Comparison of ENCODE assay signal across 16 cellular contexts in the genomic region with DNA sequence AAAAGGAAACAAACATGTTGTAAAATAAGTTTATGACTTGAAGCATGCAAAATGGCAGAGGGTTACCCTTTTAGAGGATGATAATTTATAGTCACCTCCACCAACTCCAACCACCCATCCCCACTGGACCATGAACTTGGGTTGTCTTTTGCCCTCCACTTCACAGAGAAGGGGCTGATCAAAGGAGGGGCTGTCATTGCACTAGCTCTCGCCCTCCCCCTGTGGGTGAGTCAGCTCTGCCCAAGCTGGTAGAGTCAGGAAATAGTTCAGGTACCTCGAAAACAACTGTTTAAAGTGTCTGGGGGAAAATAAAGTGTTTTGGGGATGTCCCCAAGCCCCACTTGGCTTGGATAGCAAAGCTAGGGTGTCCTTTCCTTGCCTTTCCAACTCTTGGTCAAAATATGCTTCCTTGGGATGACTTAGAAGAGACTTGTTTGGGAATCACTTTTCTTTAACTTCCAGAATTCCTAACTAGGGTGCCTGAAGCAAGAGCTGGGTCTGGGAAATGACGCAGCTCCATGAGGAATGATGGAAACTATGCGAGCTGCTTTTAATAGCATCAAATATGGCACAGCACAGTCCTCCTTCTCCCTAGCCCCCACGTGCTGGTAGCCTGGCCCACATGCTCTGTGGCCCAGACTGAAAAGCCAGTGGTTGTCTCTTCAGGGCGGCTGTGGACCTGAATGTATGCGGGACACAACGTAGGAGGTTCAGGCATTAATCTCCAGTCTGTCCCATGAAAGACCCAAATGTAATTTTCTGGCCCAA. TPM values are rescaled to one million over a fixed set of nuclear protein-coding genes. Genes with fewer than 3 reads are reported as not detected.
DNase-seq lines count a peak whose midpoint lies in the region; ATAC-seq and TF ChIP-seq lines count a peak whose summit lies in the region.
"Had no signal": no experiment of that assay in that cellular context is flagged by ENCODE, and none has a peak within 500 bp of the region (broad histone marks: within the 10 kb centered on the region; RNA-seq: fewer than 3 reads in every experiment).

No MANE protein-coding gene starts in this region.

- no peaks in the 10 kb centered on the region for H3K36me3 ChIP-seq in PC-3 (ENCODE audit: low read depth, low read length)
- H3K36me3 ChIP-seq in rectal smooth muscle tissue (ENCODE audit: control insufficient read depth, insufficient read depth, low read length): no peaks in the 10 kb centered on the region
- no peaks in the 10 kb centered on the region for H3K36me3 ChIP-seq in PC-9 (ENCODE audit: low read depth)
- H3K36me3 ChIP-seq in CD8-positive, alpha-beta T cell (ENCODE audit: insufficient read depth, low read length): no peaks in the 10 kb centered on the region

- H3K4me1 Mint-ChIP-seq in CD8-positive, alpha-beta T cell (ENCODE audit: low read depth): no peaks in the 10 kb centered on the region

- 0 out of 2 replicates have a peak overlapping the region, but pooled peaks have one; percentile 28 for H2AFZ ChIP-seq in PC-3 (ENCODE audit: low read length)
- no peak overlapping the region for H2AFZ ChIP-seq in PC-9

- no peaks in the 10 kb centered on the region for H3K4me1 ChIP-seq in PC-3 (ENCODE audit: insufficient read depth, low read length)
- H3K4me1 ChIP-seq in rectal smooth muscle tissue (ENCODE audit: control insufficient read depth, insufficient read depth, low read length): no peaks in the 10 kb centered on the region
- H3K4me1 ChIP-seq in PC-9 (replicated peaks; ENCODE audit: insufficient read depth): peaks cover 17% of the 10 kb centered on the region
- H3K4me1 ChIP-seq in CD8-positive, alpha-beta T cell (ENCODE audit: insufficient read depth, low read length): no peaks in the 10 kb centered on the region

- H3K9me3 Mint-ChIP-seq in CD8-positive, alpha-beta T cell: no peaks in the 10 kb centered on the region
- H3K9me3 Mint-ChIP-seq: activated naive CD8-positive, alpha-beta T cell treated with anti-CD3 and anti-CD28 coated beads, Interleukin-2, amount 10 ng/mL, durations not matched to agents 7 days and 5 days; natural killer cell treated with Interleukin-12 subunit alpha and Interleukin-12 subunit beta and Interleukin-15 and Interleukin-18, amount 100 ng/mL, for 72 hours; stimulated activated naive CD8-positive, alpha-beta T cell treated with anti-CD3 and anti-CD28 coated beads, Interleukin-15, amount 100 ng/mL, for 72 hours had no signal

- no peak overlapping the region for H3K27ac ChIP-seq in PC-3 (ENCODE audit: low read length)
- peak overlapping the region; percentile 42 for H3K27ac ChIP-seq in rectal smooth muscle tissue (ENCODE audit: low read depth, low read length)
- no peak overlapping the region for H3K27ac ChIP-seq in PC-9
- no peak overlapping the region for H3K27ac ChIP-seq in CD8-positive, alpha-beta T cell (ENCODE audit: low read depth, low read length)

- H3K4me3 ChIP-seq in PC-3 (ENCODE audit: low read length) (no peak overlapping the region), fibroblast of mammary gland (ENCODE audit: control insufficient read depth, low read depth, low read length) (no peak overlapping the region), rectal smooth muscle tissue (ENCODE audit: low read length) (no peak overlapping the region), PC-9 (no peak overlapping the region)
- H3K4me3 ChIP-seq in CD8-positive, alpha-beta T cell (ENCODE audit: low read depth, low read length): no peak overlapping the region

- ATAC-seq in PC-3: no peak
- ATAC-seq in HG02938 (IDR thresholded peaks at IDR 0.05; ENCODE audit: unreplicated experiment): no peak
- no peak for ATAC-seq in CD8-positive, alpha-beta T cell
- ATAC-seq: natural killer cell treated with Interleukin-12 subunit alpha and Interleukin-12 subunit beta and Interleukin-15 and Interleukin-18, amount 100 ng/mL, for 72 hours; stimulated activated naive CD8-positive, alpha-beta T cell treated with anti-CD3 and anti-CD28 coated beads, Interleukin-15, amount 100 ng/mL, for 72 hours had no signal

- TF ChIP-seq CTCF in PC-3 (conservative IDR thresholded peaks at IDR 0.05; ENCODE audit: low read depth, low read length): no peak
- TF ChIP-seq CTCF in fibroblast of mammary gland (conservative IDR thresholded peaks at IDR 0.05; ENCODE audit: control insufficient read depth, insufficient read depth, low read depth, low read length): no peak
- TF ChIP-seq CTCF in PC-9 (conservative IDR thresholded peaks at IDR 0.05): no peak
- TF ChIP-seq CTCF in CD8-positive, alpha-beta T cell (IDR thresholded peaks at IDR 0.05): no peak

- H3K79me2 ChIP-seq in PC-3 (ENCODE audit: low read length) (no peaks in the 10 kb centered on the region), PC-9 (ENCODE audit: low read depth) (no peaks in the 10 kb centered on the region)

- H3K27me3 Mint-ChIP-seq in CD8-positive, alpha-beta T cell (ENCODE audit: low read depth): peaks cover 6% of the 10 kb centered on the region

- no peaks in the 10 kb centered on the region for H3K36me3 Mint-ChIP-seq in CD8-positive, alpha-beta T cell
- H3K36me3 Mint-ChIP-seq: activated naive CD8-positive, alpha-beta T cell treated with anti-CD3 and anti-CD28 coated beads, Interleukin-2, amount 10 ng/mL, durations not matched to agents 7 days and 5 days; natural killer cell treated with Interleukin-12 subunit alpha and Interleukin-12 subunit beta and Interleukin-15 and Interleukin-18, amount 100 ng/mL, for 72 hours had no signal

- H3K9me3 ChIP-seq in PC-3 (ENCODE audit: low read length) (no peaks in the 10 kb centered on the region), PC-9 (ENCODE audit: insufficient read depth, low read depth) (no peaks in the 10 kb centered on the region)
- no peaks in the 10 kb centered on the region for H3K9me3 ChIP-seq in CD8-positive, alpha-beta T cell (ENCODE audit: low read length)

- H3K27ac Mint-ChIP-seq in CD8-positive, alpha-beta T cell: no peak overlapping the region
- H3K27ac Mint-ChIP-seq: activated naive CD8-positive, alpha-beta T cell treated with anti-CD3 and anti-CD28 coated beads, Interleukin-2, amount 10 ng/mL, durations not matched to agents 7 days and 5 days; natural killer cell treated with Interleukin-12 subunit alpha and Interleukin-12 subunit beta and Interleukin-15 and Interleukin-18, amount 100 ng/mL, for 72 hours; stimulated activated naive CD8-positive, alpha-beta T cell treated with anti-CD3 and anti-CD28 coated beads, Interleukin-15, amount 100 ng/mL, for 72 hours had no signal

- H4K20me1 ChIP-seq in PC-3 (ENCODE audit: low read length) (no peaks in the 10 kb centered on the region), PC-9 (ENCODE audit: insufficient read depth) (no peaks in the 10 kb centered on the region)

- H3K4me2 ChIP-seq in PC-3 (ENCODE audit: low read length) (no peak overlapping the region), PC-9 (no peak overlapping the region)

- POLR2A ChIA-PET in PC-3 (lab: Charles Lee; ENCODE audit: unreplicated experiment): no interaction called here
- POLR2A ChIA-PET in PC-9 (lab: Charles Lee; ENCODE audit: unreplicated experiment): interaction anchor here (0.6 kb wide), 1 partner anchor 10 kb away, joined by 3 read pairs; no protein-coding TSS in a partner anchor
- POLR2A ChIA-PET in CD8-positive, alpha-beta T cell (lab: Charles Lee): no interaction called here

- intact Hi-C loops in PC-3 (cut with micrococcal nuclease): no loop called here
- intact Hi-C loops in PC-9 (cut with micrococcal nuclease; ENCODE audit: unreplicated experiment): no loop called here
- intact Hi-C loops in CD8-positive, alpha-beta T cell (cut with DNase I, micrococcal nuclease): no loop called here

- H3K9me2 ChIP-seq in PC-3 (replicated peaks; ENCODE audit: low read length): no peaks in the 10 kb centered on the region
- no peaks in the 10 kb centered on the region for H3K9me2 ChIP-seq in PC-9 (ENCODE audit: insufficient read depth)

- H3K27me3 ChIP-seq in PC-3 (ENCODE audit: low read length): no peaks in the 10 kb centered on the region
- no peaks in the 10 kb centered on the region for H3K27me3 ChIP-seq in rectal smooth muscle tissue (ENCODE audit: control insufficient read depth, insufficient read depth, low read length)
- H3K27me3 ChIP-seq in PC-9 (ENCODE audit: insufficient read depth, low read depth): no peaks in the 10 kb centered on the region
- H3K27me3 ChIP-seq in CD8-positive, alpha-beta T cell (ENCODE audit: insufficient read depth, low read length): no peaks in the 10 kb centered on the region

- H3K9ac ChIP-seq in PC-3 (ENCODE audit: low read length): no peak overlapping the region
- H3K9ac ChIP-seq in rectal smooth muscle tissue (ENCODE audit: low read length): no peak overlapping the region

- H3F3A ChIP-seq in PC-3 (ENCODE audit: low read length, unreplicated experiment): no peaks in the 10 kb centered on the region
- H3F3A ChIP-seq in PC-9 (ENCODE audit: insufficient read depth, low read depth): peaks cover 3% of the 10 kb centered on the region; the same call in 1 of the 2 replicates

- no peak overlapping the region for H3K4me3 Mint-ChIP-seq in CD8-positive, alpha-beta T cell
- H3K4me3 Mint-ChIP-seq: activated naive CD8-positive, alpha-beta T cell treated with anti-CD3 and anti-CD28 coated beads, Interleukin-2, amount 10 ng/mL, durations not matched to agents 7 days and 5 days; natural killer cell treated with Interleukin-12 subunit alpha and Interleukin-12 subunit beta and Interleukin-15 and Interleukin-18, amount 100 ng/mL, for 72 hours; stimulated activated naive CD8-positive, alpha-beta T cell treated with anti-CD3 and anti-CD28 coated beads, Interleukin-15, amount 100 ng/mL, for 72 hours had no signal

- BruUV-seq in PC-3 (replicated peaks; lab: Mats Ljungman, UMichigan) (no TSS peak), PC-9 (replicated peaks; lab: Mats Ljungman, UMichigan) (no TSS peak)

- CTCF ChIA-PET in PC-3 (lab: Charles Lee): no interaction called here
- CTCF ChIA-PET in PC-9 (lab: Charles Lee): no interaction called here
- CTCF ChIA-PET in CD8-positive, alpha-beta T cell (lab: Charles Lee): no interaction called here

- DNase-seq in EL (peak; percentile 82), PC-3 (no peak), fibroblast of mammary gland (ENCODE audit: low read depth) (peak; percentile 11), NCI-H187 treated with DMSO at 0.1 percent for 48 hours (lab: John Stamatoyannopoulos, UW) (no peak), PC-9 (no peak)
- no peak for DNase-seq in CD8-positive, alpha-beta T cell
- DNase-seq: activated CD8-positive, alpha-beta memory T cell treated with anti-CD3 and anti-CD28 coated beads, Interleukin-2, amount 50 U/mL, for 48 hours; activated naive CD8-positive, alpha-beta T cell treated with anti-CD3 and anti-CD28 coated beads, Interleukin-2, amount 10 ng/mL, durations not matched to agents 7 days and 5 days; Karpas-422; NCI-H2107; NK-92 treated with Interleukin-12 subunit alpha and Interleukin-12 subunit beta, amount 100 ng/mL, for 24 hours; stimulated activated naive CD8-positive, alpha-beta T cell treated with anti-CD3 and anti-CD28 coated beads, Interleukin-15, amount 100 ng/mL, for 72 hours had no signal

RNA-seq across cellular contexts. Expression of a gene that starts 40.7 kb away (rescaled TPM):
- total RNA-seq in PC-3 (2014; rRNA removed): not detected in 2 replicates
- total RNA-seq in PC-9 (2021): 0.88 TPM in 1 of 2 replicates, not detected in the other
- total RNA-seq in CD8-positive, alpha-beta T cell: not detected
- total RNA-seq: activated naive CD8-positive, alpha-beta T cell treated with anti-CD3 and anti-CD28 coated beads, Interleukin-2, amount 10 ng/mL, durations not matched to agents 7 days and 5 days; frontal cortex; natural killer cell treated with Interleukin-12 subunit alpha and Interleukin-12 subunit beta and Interleukin-15 and Interleukin-18, amount 100 ng/mL, for 72 hours had no signal

Comparison
In these comparisons a context has a peak if more than half of its experiments do, and no peak if none do; other contexts are left out.
1. DNase-seq: peak in EL (single experiment) and fibroblast of mammary gland (single experiment); none in PC-3 (single experiment), NCI-H187 treated with DMSO at 0.1 percent for 48 hours (single experiment), PC-9 (0 of 2) and CD8-positive, alpha-beta T cell (0 of 7).